ENCODE assay signal across 15 cellular contexts in genomic region chr12:118119449-118119879, GRCh38. TPM values are rescaled to one million over a fixed set of nuclear protein-coding genes. Genes with fewer than 3 reads are reported as not detected.
DNase-seq lines count a peak whose midpoint lies in the region; ATAC-seq and TF ChIP-seq lines count a peak whose summit lies in the region.
"Had no signal": no experiment of that assay in that cellular context is flagged by ENCODE, and none has a peak within 500 bp of the region (broad histone marks: within the 10 kb centered on the region; RNA-seq: fewer than 3 reads in every experiment).

No MANE protein-coding gene starts in this region.

- intact Hi-C loops in testis (cut with DNase I; ENCODE audit: low total_unique reads): no loop called here

- H3K56ac ChIP-seq in H9 (ENCODE audit: insufficient read length, low read depth, low read length): no peak overlapping the region

- no peaks in the 10 kb centered on the region for H3K79me2 ChIP-seq in H9 (ENCODE audit: insufficient read depth, low read length)

- H2BK20ac ChIP-seq in H9 (ENCODE audit: low read depth, low read length, poor library complexity, severe bottlenecking): no peak overlapping the region

- no peak overlapping the region for H2AFZ ChIP-seq in H9 (ENCODE audit: low read length)

- WGBS in H9 (ENCODE audit: extremely low coverage, insufficient read length, low lambda C conversion rate): no CpG with 5 or more reads among the region's 10 CpGs
- WGBS in testis, 2 donors: 79 to 80% methylated on average over 10 of the region's 10 CpGs

- H3K27ac Mint-ChIP-seq in H9: peak overlapping the region; percentile 83 to 100 (median 98); a peak in 6 of 7 replicates

- H3K4ac ChIP-seq in H9 (ENCODE audit: low read depth, low read length): no peak overlapping the region

- H3K4me3 ChIP-seq in cardiac fibroblast (replicated peaks in 1 of 2; ENCODE audit: low read depth in 2 of 2, low read length in 2 of 2): no peak overlapping the region
- H3K4me3 ChIP-seq in testis: no peak overlapping the region

- TF ChIP-seq CTCF in H9 (conservative IDR thresholded peaks at IDR 0.05) (peak; percentile 68), cardiac fibroblast (IDR thresholded peaks at IDR 0.05; ENCODE audit: low read depth, low read length) (peak; percentile 5), testis (IDR thresholded peaks at IDR 0.05) (no peak)

- H3K9ac ChIP-seq in H9 (ENCODE audit: extremely low read depth, insufficient read length, low read length): no peak overlapping the region
- H3K9ac ChIP-seq: KMS-11, SK-N-SH had no signal

- peaks cover 14 to 17% (median 16%) of the 10 kb centered on the region in 3 experiments for H3K36me3 Mint-ChIP-seq in H9 (ENCODE audit: insufficient read depth in 1 of 3, low read depth in 3 of 3)

- no peak overlapping the region for H2BK120ac ChIP-seq in H9 (ENCODE audit: low read depth, low read length, poor library complexity, severe bottlenecking)

- H4K91ac ChIP-seq in H9 (ENCODE audit: insufficient read length, low read depth, low read length): no peak overlapping the region

- no peak overlapping the region for H2BK5ac ChIP-seq in H9 (ENCODE audit: insufficient read length, low read length)

- H3K4me3 Mint-ChIP-seq in H9: peak overlapping the region; percentile 22 to 64; a peak in 3 of 5 replicates
- H3K4me3 Mint-ChIP-seq: CD8-positive, alpha-beta memory T cell had no signal

- H3K4me1 Mint-ChIP-seq in H9: peaks cover 29 to 32% of the 10 kb centered on the region in 2 experiments

- H3K36me3 ChIP-seq in testis (ENCODE audit: low read depth, missing control alignments): no peaks in the 10 kb centered on the region

- H3K27ac ChIP-seq in H9 (ENCODE audit: insufficient read length, low read depth, low read length): peak overlapping the region; percentile 97
- peak overlapping the region; percentile 43 to 50 for H3K27ac ChIP-seq in testis
- H3K27ac ChIP-seq: HL-60, KMS-11 had no signal

- H3K9me3 ChIP-seq in H9 (ENCODE audit: control insufficient read depth, low read depth, low read length): peaks cover 8% of the 10 kb centered on the region
- no peaks in the 10 kb centered on the region for H3K9me3 ChIP-seq in testis
- H3K9me3 ChIP-seq: SK-N-SH had no signal

- H3K23me2 ChIP-seq in H9 (ENCODE audit: insufficient read length, low read depth, low read length, poor library complexity, severe bottlenecking): no peaks in the 10 kb centered on the region

- no peak overlapping the region for H3K23ac ChIP-seq in H9 (ENCODE audit: insufficient read length, low read depth, low read length)

- H3K4me1 ChIP-seq in H9 (ENCODE audit: insufficient read depth, low read length) (peaks cover 2% of the 10 kb centered on the region; the same call in 1 of the 2 replicates), testis (peaks cover 27% of the 10 kb centered on the region)

- DNase-seq in H9 (peak; percentile 90), cardiac fibroblast (ENCODE audit: low read depth in 2 of 2) (no peak), iPS-NIHi11 (ENCODE audit: low spot score) (peak; percentile 42), testis (no peak), NCI-H226 (no peak), SHP77 treated with DMSO at 0.1 percent for 48 hours (lab: John Stamatoyannopoulos, UW) (no peak)
- DNase-seq: CD8-positive, alpha-beta memory T cell; NCI-H1092; NCI-H1694; NCI-H2107; NCI-H774; SK-N-SH had no signal

- H2AK5ac ChIP-seq in H9 (ENCODE audit: insufficient read length, low read length): no peak overlapping the region

- no peak overlapping the region for H3K18ac ChIP-seq in H9 (ENCODE audit: insufficient read length, low read depth, low read length)

- no peaks in the 10 kb centered on the region for H3K79me1 ChIP-seq in H9 (ENCODE audit: insufficient read depth, low read depth, low read length, poor library complexity, severe bottlenecking)

- H3T11ph ChIP-seq in H9 (ENCODE audit: low read length): no peak overlapping the region

- no peaks in the 10 kb centered on the region for H3K27me3 ChIP-seq in H9 (ENCODE audit: insufficient read depth, low read length)
- H3K27me3 ChIP-seq in testis: no peaks in the 10 kb centered on the region

- ATAC-seq in GM18511 (IDR thresholded peaks at IDR 0.05; ENCODE audit: unreplicated experiment): no peak

- peaks cover 9 to 10% of the 10 kb centered on the region in 2 experiments; a peak in 4 of 5 replicates for H3K9me3 Mint-ChIP-seq in H9

- TF ChIP-seq POLR2A in testis (IDR thresholded peaks at IDR 0.05): no peak

- H2BK15ac ChIP-seq in H9 (ENCODE audit: low read depth, low read length): no peak overlapping the region

- no peaks in the 10 kb centered on the region for H3K27me3 Mint-ChIP-seq in H9 (ENCODE audit: low read depth)

- no peaks in the 10 kb centered on the region for H4K20me1 ChIP-seq in H9 (ENCODE audit: control insufficient read depth, insufficient read depth, insufficient read length)

- no peak overlapping the region for H2BK12ac ChIP-seq in H9 (ENCODE audit: insufficient read length, low read depth, low read length)

- H4K8ac ChIP-seq in H9 (replicated peaks; ENCODE audit: insufficient read length, low read depth, low read length): no peak overlapping the region

- H3K4me2 ChIP-seq in H9 (ENCODE audit: insufficient read depth, insufficient read length, low read length): peak overlapping the region; percentile 8
- H3K4me2 ChIP-seq: KMS-11, SK-N-SH had no signal

- no peak overlapping the region for H3K14ac ChIP-seq in H9 (ENCODE audit: insufficient read depth, low read length)

- H4K5ac ChIP-seq in H9 (ENCODE audit: insufficient read length, low read depth, low read length): no peak overlapping the region

RNA-seq across cellular contexts. Expression of gene VSIG10, which starts 15.7 kb away (rescaled TPM):
- total RNA-seq in H9 (2021) (89.6 and 97.4 TPM in 2 replicates), testis (10 to 100 TPM; 43.2 to 51.0 TPM)
- 14.8 TPM for polyA plus RNA-seq in testis (ENCODE audit: insufficient read depth, low read depth, low replicate concordance)

RNA-seq across cellular contexts. Expression of gene PEBP1, which starts 16.5 kb away (rescaled TPM):
- 320 and 334 TPM in 2 replicates for total RNA-seq in H9 (2021)
- total RNA-seq in testis: 100 to 1,000 TPM; 371 to 500 TPM
- 370 TPM for polyA plus RNA-seq in testis (ENCODE audit: insufficient read depth, low read depth, low replicate concordance)

RNA-seq across cellular contexts. Expression of gene WSB2, which starts 58.5 kb away (rescaled TPM):
- total RNA-seq in H9 (2021) (58.6 and 61.4 TPM in 2 replicates), testis (10 to 100 TPM; 59.4 to 81.6 TPM)
- 54.5 TPM for polyA plus RNA-seq in testis (ENCODE audit: insufficient read depth, low read depth, low replicate concordance)

Comparison
In these comparisons a context has a peak if more than half of its experiments do, and no peak if none do; other contexts are left out.
1. DNase-seq: peak in H9 (single experiment) and iPS-NIHi11 (single experiment); none in cardiac fibroblast (0 of 2), testis (single experiment), NCI-H226 (single experiment) and SHP77 treated with DMSO at 0.1 percent for 48 hours (single experiment).
2. CTCF ChIP-seq: peak in H9 (single experiment) and cardiac fibroblast (single experiment); none in testis (0 of 3).